Comparison of ENCODE assay signal across 18 cellular contexts in genomic region chr14:91227183-91227628, GRCh38. TPM values are rescaled to one million over a fixed set of nuclear protein-coding genes. Genes with fewer than 3 reads are reported as not detected.
DNase-seq lines count a peak whose midpoint lies in the region; ATAC-seq, FAIRE-seq and TF ChIP-seq lines count a peak whose summit lies in the region.
"Had no signal": no experiment of that assay in that cellular context is flagged by ENCODE, and none has a peak within 500 bp of the region (broad histone marks: within the 10 kb centered on the region; RNA-seq: fewer than 3 reads in every experiment).

No MANE protein-coding gene starts in this region.

- H3K9me3 Mint-ChIP-seq in activated CD8-positive, alpha-beta T cell treated with anti-CD3 and anti-CD28 coated beads for 36 hours, result peaks cover 22% of the 10 kb centered on the region

- H3K79me2 ChIP-seq in endothelial cell of umbilical vein (ENCODE audit: control insufficient read depth, insufficient read depth, low read length), result no peaks in the 10 kb centered on the region

- H4K20me1 ChIP-seq in BLaER1 treated with 17β-estradiol and CSF1 and Interleukin-3, amounts not matched to agents 10 nM and 100 nM, result peaks cover 0 to 32% (median 18%) of the 10 kb centered on the region in 11 experiments; a peak in 16 of 22 replicates
- no peaks in the 10 kb centered on the region for H4K20me1 ChIP-seq in endothelial cell of umbilical vein (replicated peaks; ENCODE audit: control insufficient read depth, extremely low read depth, insufficient read depth, low read length)

- POLR2A ChIA-PET in activated CD8-positive, alpha-beta T cell treated with anti-CD3 and anti-CD28 coated beads for 36 hours (lab: Charles Lee), result interaction anchor here (0.6 to 5.5 kb wide), 13 partner anchors 10 to 665 kb away, joined by 3 to 274 read pairs (median 4); partner anchors contain the start of gene GPR68
- POLR2A ChIA-PET in endothelial cell of umbilical vein (lab: Charles Lee), result no interaction called here

- TF ChIP-seq CTCF in activated CD8-positive, alpha-beta T cell treated with anti-CD3 and anti-CD28 coated beads for 36 hours (IDR thresholded peaks at IDR 0.05), result no peak
- TF ChIP-seq CTCF in endothelial cell of umbilical vein (IDR thresholded peaks at IDR 0.05; ENCODE audit: extremely low read depth in 1 of 2, insufficient read depth in 1 of 2, low read depth in 1 of 2, low read length in 2 of 2) (no peak), tibial artery (IDR thresholded peaks at IDR 0.05) (no peak)

- FAIRE-seq in GM12892 (lab: Jason Lieb, UNC) (peak; percentile 91), endothelial cell of umbilical vein (lab: Jason Lieb, UNC) (peak; percentile 71)
- FAIRE-seq: G401.6 had no signal

- TF ChIP-seq POLR2A in GM12892 (IDR thresholded peaks at IDR 0.05; ENCODE audit: low read depth, low read length) (no peak), endothelial cell of umbilical vein (IDR thresholded peaks at IDR 0.05; ENCODE audit: low read depth, low read length) (no peak)

- intact Hi-C loops in activated CD8-positive, alpha-beta T cell treated with anti-CD3 and anti-CD28 coated beads for 36 hours (cut with micrococcal nuclease), result loop anchor here (5.0 kb wide), 3 partner anchors 35 to 190 kb away; partner anchors contain the start of gene CCDC88C
- intact Hi-C loops in endothelial cell of umbilical vein (cut with micrococcal nuclease), result no loop called here
- intact Hi-C loops in tibial artery (cut with DNase I; ENCODE audit: low total_unique reads), result no loop called here

- peak overlapping the region; percentile 99 for H3K27ac Mint-ChIP-seq in activated CD8-positive, alpha-beta T cell treated with anti-CD3 and anti-CD28 coated beads for 36 hours

- H3K27me3 Mint-ChIP-seq in activated CD8-positive, alpha-beta T cell treated with anti-CD3 and anti-CD28 coated beads for 36 hours, result no peaks in the 10 kb centered on the region

- H3K4me2 ChIP-seq in BLaER1 treated with 17β-estradiol and CSF1 and Interleukin-3, amounts not matched to agents 10 nM and 100 nM, result peak overlapping the region; percentile 70 to 97 (median 89)
- H3K4me2 ChIP-seq in endothelial cell of umbilical vein (ENCODE audit: insufficient read depth, low read length), result no peak overlapping the region

- peaks cover 70% of the 10 kb centered on the region for H3K36me3 Mint-ChIP-seq in activated CD8-positive, alpha-beta T cell treated with anti-CD3 and anti-CD28 coated beads for 36 hours (ENCODE audit: low read depth)

- BruUV-seq in endothelial cell of umbilical vein (replicated peaks; lab: Mats Ljungman, UMichigan), result no TSS peak

- H3K9me1 ChIP-seq in endothelial cell of umbilical vein (replicated peaks; ENCODE audit: control insufficient read depth, extremely low read depth, insufficient read depth, low read length), result no peaks in the 10 kb centered on the region

- H3K9ac ChIP-seq in BLaER1 treated with 17β-estradiol and CSF1 and Interleukin-3, amounts not matched to agents 10 nM and 100 nM, result no peak overlapping the region
- H3K9ac ChIP-seq in endothelial cell of umbilical vein (replicated peaks; ENCODE audit: extremely low read depth, insufficient read depth, low read length), result no peak overlapping the region

- DNase-seq in GM12892 (ENCODE audit: insufficient read length), result no peak
- DNase-seq in activated CD8-positive, alpha-beta T cell treated with anti-CD3 and anti-CD28 coated beads for 36 hours, result peak; percentile 73
- DNase-seq in endothelial cell of umbilical vein (ENCODE audit: low read depth, low spot score), result no peak
- DNase-seq in NCI-H524 (lab: John Stamatoyannopoulos, UW), result no peak
- DNase-seq in tibial artery, result no peak
- DNase-seq: activated gamma-delta T cell treated with Interleukin-2 at 50 U/mL for 16 hours, cerebellar nuclear complex, head of caudate nucleus, NCI-H1930, NCI-H774, SIG-M5 had no signal

- no peak overlapping the region for H2AFZ ChIP-seq in endothelial cell of umbilical vein (ENCODE audit: low read depth, low read length)

- H3K4me1 ChIP-seq in BLaER1 treated with 17β-estradiol and CSF1 and Interleukin-3, amounts not matched to agents 10 nM and 100 nM, result peaks cover 62 to 83% (median 77%) of the 10 kb centered on the region in 10 experiments
- H3K4me1 ChIP-seq in endothelial cell of umbilical vein (ENCODE audit: control insufficient read depth, extremely low read depth, insufficient read depth, low read length) (peaks cover 18% of the 10 kb centered on the region), tibial artery (no peaks in the 10 kb centered on the region)
- H3K4me1 ChIP-seq: HAP-1 had no signal

- no peaks in the 10 kb centered on the region for H3K27me3 ChIP-seq in BLaER1 treated with 17β-estradiol and CSF1 and Interleukin-3, amounts not matched to agents 10 nM and 100 nM
- H3K27me3 ChIP-seq in endothelial cell of umbilical vein (ENCODE audit: control insufficient read depth in 2 of 2, insufficient read depth in 2 of 2, low read length in 2 of 2) (no peaks in the 10 kb centered on the region), tibial artery (no peaks in the 10 kb centered on the region)

- CTCF ChIA-PET in activated CD8-positive, alpha-beta T cell treated with anti-CD3 and anti-CD28 coated beads for 36 hours (lab: Charles Lee), result interaction anchor here (0.9 to 5.4 kb wide), 7 partner anchors 17 to 59 kb away, joined by 3 to 58 read pairs (median 4); partner anchors contain the start of gene GPR68
- CTCF ChIA-PET in endothelial cell of umbilical vein (lab: Charles Lee), result interaction anchor here (0.6 to 3.3 kb wide), 3 partner anchors 9 to 235 kb away, joined by 3 to 11 read pairs (median 3); no protein-coding TSS in a partner anchor

- dilution Hi-C loops in endothelial cell of umbilical vein (cut with MboI; ENCODE audit: extremely low pct_ligation_motif_present, low sequenced_read_pairs), result no loop called here

- H3K4me1 Mint-ChIP-seq in activated CD8-positive, alpha-beta T cell treated with anti-CD3 and anti-CD28 coated beads for 36 hours (ENCODE audit: low read depth), result peaks cover 93% of the 10 kb centered on the region

- peaks cover 9 to 38% (median 23%) of the 10 kb centered on the region in 11 experiments; a peak in 20 of 22 replicates for H3K36me3 ChIP-seq in BLaER1 treated with 17β-estradiol and CSF1 and Interleukin-3, amounts not matched to agents 10 nM and 100 nM
- H3K36me3 ChIP-seq in endothelial cell of umbilical vein (ENCODE audit: control insufficient read depth in 2 of 2, extremely low read depth in 1 of 2, insufficient read depth in 2 of 2, low read length in 2 of 2), result no peaks in the 10 kb centered on the region
- peaks cover 25 to 56% (median 25%) of the 10 kb centered on the region in 3 donors for H3K36me3 ChIP-seq in tibial artery

- H3K27ac ChIP-seq in BLaER1 treated with 17β-estradiol and CSF1 and Interleukin-3, amounts not matched to agents 10 nM and 100 nM, result no peak overlapping the region
- no peak overlapping the region for H3K27ac ChIP-seq in endothelial cell of umbilical vein (ENCODE audit: insufficient read depth, low read depth, low read length)
- H3K27ac ChIP-seq in tibial artery, result no peak overlapping the region
- H3K27ac ChIP-seq: C4-2B, VCaP had no signal

- H3K4me3 Mint-ChIP-seq in activated CD8-positive, alpha-beta T cell treated with anti-CD3 and anti-CD28 coated beads for 36 hours, result peak overlapping the region; percentile 68

- ATAC-seq in activated CD8-positive, alpha-beta T cell treated with anti-CD3 and anti-CD28 coated beads for 36 hours, result no peak
- no peak for ATAC-seq in GM21619 (IDR thresholded peaks at IDR 0.05; ENCODE audit: unreplicated experiment)
- no peak for ATAC-seq in HG03175 (IDR thresholded peaks at IDR 0.05; ENCODE audit: unreplicated experiment)

- H3K9me3 ChIP-seq in BLaER1 treated with 17β-estradiol and CSF1 and Interleukin-3, amounts not matched to agents 10 nM and 100 nM (replicated peaks in 1 of 11), result peaks cover 0 to 14% (median 7%) of the 10 kb centered on the region in 11 experiments; a peak in 11 of 22 replicates
- no peaks in the 10 kb centered on the region for H3K9me3 ChIP-seq in endothelial cell of umbilical vein (replicated peaks; ENCODE audit: control insufficient read depth, insufficient read depth, low read length)
- peaks cover 0 to 14% (median 7%) of the 10 kb centered on the region in 3 donors for H3K9me3 ChIP-seq in tibial artery
- H3K9me3 ChIP-seq: HAP-1 had no signal

- no peak overlapping the region for H3K4me3 ChIP-seq in BLaER1 treated with 17β-estradiol and CSF1 and Interleukin-3, amounts not matched to agents 10 nM and 100 nM
- H3K4me3 ChIP-seq in endothelial cell of umbilical vein (replicated peaks in 1 of 3; ENCODE audit: insufficient read depth in 1 of 3, low read depth in 1 of 3, low read length in 3 of 3) (no peak overlapping the region), tibial artery (no peak overlapping the region)
- H3K4me3 ChIP-seq: HAP-1 had no signal

TF ChIP-seq in endothelial cell of umbilical vein, 7 proteins besides CTCF, POLR2A, EP300 and RAD21:
- TF ChIP-seq GATA2 (IDR thresholded peaks at IDR 0.05; ENCODE audit: insufficient read depth, insufficient read length, low read depth, low read length) (no peak), MAX (IDR thresholded peaks at IDR 0.05; ENCODE audit: insufficient read depth, insufficient read length) (no peak), FOS (IDR thresholded peaks at IDR 0.05; ENCODE audit: borderline replicate concordance, insufficient read depth, low read length) (no peak), JUN (IDR thresholded peaks at IDR 0.05; ENCODE audit: borderline replicate concordance, insufficient read depth, insufficient read length, low read depth) (no peak), MYC (IDR thresholded peaks at IDR 0.05; ENCODE audit: low read depth, low read length) (no peak), POLR2AphosphoS5 (IDR thresholded peaks at IDR 0.05; ENCODE audit: insufficient read depth, low read depth, low read length) (no peak), EZH2 (IDR thresholded peaks at IDR 0.05; ENCODE audit: borderline replicate concordance, low read depth, low read length, severe bottlenecking) (no peak)
TF ChIP-seq in endothelial cell of umbilical vein: peak in this region for 0.

RNA-seq across cellular contexts. Expression of gene GPR68, which starts 17.3 kb away (rescaled TPM):
- polyA plus RNA-seq in GM12892 (2012; ENCODE audit: missing spikeins), result 1.3 TPM
- 10 to 100 TPM; 11.9 to 14.0 TPM for total RNA-seq in activated CD8-positive, alpha-beta T cell treated with anti-CD3 and anti-CD28 coated beads for 36 hours
- 0.24 and 0.51 TPM in 2 replicates for total RNA-seq in endothelial cell of umbilical vein
- 0.36 and 0.75 TPM in 2 replicates for polyA plus RNA-seq in endothelial cell of umbilical vein
- 0.16 and 0.28 TPM in 2 replicates for polyA plus RNA-seq in endothelial cell of umbilical vein (2011; cell fraction: cytosol; rRNA removed)
- polyA plus RNA-seq in endothelial cell of umbilical vein (2011; cell fraction: nucleus; rRNA removed), result 0.11 and 0.22 TPM in 2 replicates
- 0.43 and 0.78 TPM in 2 replicates for polyA plus RNA-seq in endothelial cell of umbilical vein (2012)
- 0.41 and 1.4 TPM in 2 replicates for polyA minus RNA-seq in endothelial cell of umbilical vein
- polyA minus RNA-seq in endothelial cell of umbilical vein (2011; cell fraction: cytosol; rRNA and poly(A)+ RNA removed), result not detected
- 0.29 and 0.43 TPM in 2 replicates for polyA minus RNA-seq in endothelial cell of umbilical vein (2011; cell fraction: nucleus; rRNA and poly(A)+ RNA removed)
